ENCODE assay signal across 8 cellular contexts in genomic region chr17:1683489-1683888, GRCh38. TPM values are rescaled to one million over a fixed set of nuclear protein-coding genes. Genes with fewer than 3 reads are reported as not detected.
DNase-seq lines count a peak whose midpoint lies in the region; TF ChIP-seq lines count a peak whose summit lies in the region.

No MANE protein-coding gene starts in this region.

- CTCF ChIA-PET in CD8-positive, alpha-beta memory T cell (lab: Charles Lee): interaction anchor here (0.9 to 1.6 kb wide), 2 partner anchors 9 to 14 kb away, joined by 3 to 4 read pairs; no protein-coding TSS in a partner anchor

- peak overlapping the region; percentile 91 to 100 (median 99) for H3K4me3 Mint-ChIP-seq in CD8-positive, alpha-beta memory T cell

- H3K27ac ChIP-seq in CD8-positive, alpha-beta memory T cell (ENCODE audit: low read depth, low read length): peak overlapping the region; percentile 94
- H3K27ac ChIP-seq in effector memory CD4-positive, alpha-beta T cell (ENCODE audit: insufficient read depth, low read length, poor library complexity, severe bottlenecking): peak overlapping the region; percentile 96
- peak overlapping the region; percentile 95 for H3K27ac ChIP-seq in neutrophil

- H3K36me3 ChIP-seq in CD8-positive, alpha-beta memory T cell (ENCODE audit: insufficient read depth, low read length): peaks cover 42% of the 10 kb centered on the region
- H3K36me3 ChIP-seq in NT2/D1 (ENCODE audit: insufficient read depth, insufficient read length, low read length): peaks cover 52% of the 10 kb centered on the region
- H3K36me3 ChIP-seq in effector memory CD4-positive, alpha-beta T cell (ENCODE audit: control insufficient read depth, insufficient read depth, low read length): peaks cover 42% of the 10 kb centered on the region
- H3K36me3 ChIP-seq in neutrophil: peaks cover 49% of the 10 kb centered on the region

- TF ChIP-seq CTCF in neutrophil (IDR thresholded peaks at IDR 0.05): no peak

- POLR2A ChIA-PET in CD8-positive, alpha-beta memory T cell (lab: Charles Lee): interaction anchor here (0.7 to 2.1 kb wide), 7 partner anchors 10 to 146 kb away, joined by 3 to 26 read pairs (median 3); partner anchors contain the start of gene WDR81

- in situ Hi-C loops in G401 (cut with HindIII; ENCODE audit: low sequenced_read_pairs): no loop called here

- peak overlapping the region; percentile 80 for H3K4me3 ChIP-seq in CD8-positive, alpha-beta memory T cell (ENCODE audit: low read length)
- H3K4me3 ChIP-seq in NT2/D1 (ENCODE audit: insufficient read length, low read depth) (peak overlapping the region; percentile 80), neutrophil (ENCODE audit: low read depth in 1 of 2, low read length in 1 of 2) (peak overlapping the region; percentile 86 to 97)
- peak overlapping the region; percentile 93 for H3K4me3 ChIP-seq in effector memory CD4-positive, alpha-beta T cell (ENCODE audit: insufficient read depth, low read depth, low read length, poor library complexity, severe bottlenecking)

- H3K9me3 Mint-ChIP-seq in CD8-positive, alpha-beta memory T cell: no peaks in the 10 kb centered on the region

- peaks cover 38 to 54% (median 47%) of the 10 kb centered on the region in 3 donors for H3K4me1 Mint-ChIP-seq in CD8-positive, alpha-beta memory T cell

- no peaks in the 10 kb centered on the region for H3K27me3 ChIP-seq in CD8-positive, alpha-beta memory T cell (ENCODE audit: insufficient read depth, low read length, poor library complexity, severe bottlenecking)
- no peaks in the 10 kb centered on the region for H3K27me3 ChIP-seq in NT2/D1 (ENCODE audit: insufficient read depth, insufficient read length)
- no peaks in the 10 kb centered on the region for H3K27me3 ChIP-seq in effector memory CD4-positive, alpha-beta T cell (replicated peaks; ENCODE audit: control insufficient read depth, insufficient read depth, low read length, poor library complexity, severe bottlenecking)
- no peaks in the 10 kb centered on the region for H3K27me3 ChIP-seq in neutrophil

- no peak overlapping the region for H3K9ac ChIP-seq in NT2/D1 (ENCODE audit: insufficient read length, low read depth)

- peaks cover 18 to 58% (median 28%) of the 10 kb centered on the region in 3 donors for H3K36me3 Mint-ChIP-seq in CD8-positive, alpha-beta memory T cell

- H3K27me3 Mint-ChIP-seq in CD8-positive, alpha-beta memory T cell: no peaks in the 10 kb centered on the region

- peak overlapping the region; percentile 85 to 100 (median 99) for H3K27ac Mint-ChIP-seq in CD8-positive, alpha-beta memory T cell

- H3K4me1 ChIP-seq in CD8-positive, alpha-beta memory T cell (ENCODE audit: insufficient read depth, low read length): peaks cover 24% of the 10 kb centered on the region
- H3K4me1 ChIP-seq in NT2/D1 (ENCODE audit: insufficient read depth, insufficient read length): no peaks in the 10 kb centered on the region
- H3K4me1 ChIP-seq in effector memory CD4-positive, alpha-beta T cell (ENCODE audit: control insufficient read depth, insufficient read depth, low read length, poor library complexity, severe bottlenecking): peaks cover 17% of the 10 kb centered on the region
- H3K4me1 ChIP-seq in neutrophil (ENCODE audit: control insufficient read depth in 1 of 2, insufficient read depth in 1 of 2, low read depth in 1 of 2, low read length in 1 of 2): peaks cover 14 to 19% of the 10 kb centered on the region in 2 experiments

- H3K9me3 ChIP-seq in CD8-positive, alpha-beta memory T cell (ENCODE audit: low read length): no peaks in the 10 kb centered on the region
- H3K9me3 ChIP-seq in NT2/D1 (ENCODE audit: insufficient read depth, low read length) (no peaks in the 10 kb centered on the region), neutrophil (no peaks in the 10 kb centered on the region)
- H3K9me3 ChIP-seq in effector memory CD4-positive, alpha-beta T cell (ENCODE audit: control insufficient read depth, low read length): no peaks in the 10 kb centered on the region

- no peak for DNase-seq in CD8-positive, alpha-beta memory T cell
- DNase-seq in NT2/D1 (ENCODE audit: low read depth, low spot score): no peak
- DNase-seq in effector memory CD4-positive, alpha-beta T cell: no peak
- DNase-seq in NCI-H446 (lab: John Stamatoyannopoulos, UW): no peak
- no peak for DNase-seq in G401 (ENCODE audit: low spot score)
- DNase-seq in NAMALWA (ENCODE audit: low spot score): no peak
- DNase-seq in inferior parietal cortex (ENCODE audit: extremely low spot score): no peak

RNA-seq across cellular contexts. Expression of gene PRPF8, which starts 1.2 kb away (rescaled TPM):
- 100 to 1,000 TPM; 430 to 447 TPM for total RNA-seq in CD8-positive, alpha-beta memory T cell
- polyA plus RNA-seq in CD8-positive, alpha-beta memory T cell: 209 TPM
- 157 and 202 TPM in 2 replicates for total RNA-seq in G401 (2014; rRNA removed; shearing (Covaris generic))

RNA-seq across cellular contexts. Expression of gene TLCD2, which starts 26.7 kb away (rescaled TPM):
- total RNA-seq in CD8-positive, alpha-beta memory T cell: under 1 TPM; 0.09 to 0.22 TPM
- 0.32 TPM for polyA plus RNA-seq in CD8-positive, alpha-beta memory T cell
- 1.2 TPM in 2 replicates for total RNA-seq in G401 (2014; rRNA removed; shearing (Covaris generic))

RNA-seq across cellular contexts. Expression of gene RILP, which starts 33.8 kb away (rescaled TPM):
- total RNA-seq in CD8-positive, alpha-beta memory T cell: 1 to 10 TPM; 2.1 to 3.0 TPM
- 3.7 TPM for polyA plus RNA-seq in CD8-positive, alpha-beta memory T cell
- 9.5 and 36.1 TPM in 2 replicates for total RNA-seq in G401 (2014; rRNA removed; shearing (Covaris generic))

RNA-seq across cellular contexts. Expression of gene SCARF1, which starts 38.0 kb away (rescaled TPM):
- under 1 TPM; 0.71 to 0.94 TPM for total RNA-seq in CD8-positive, alpha-beta memory T cell
- 0.39 TPM for polyA plus RNA-seq in CD8-positive, alpha-beta memory T cell
- total RNA-seq in G401 (2014; rRNA removed; shearing (Covaris generic)): 0.71 and 3.4 TPM in 2 replicates

RNA-seq across cellular contexts. Expression of gene WDR81, which starts 41.0 kb away (rescaled TPM):
- total RNA-seq in CD8-positive, alpha-beta memory T cell: 10 to 100 TPM; 21.1 to 23.7 TPM
- 20.4 TPM for polyA plus RNA-seq in CD8-positive, alpha-beta memory T cell
- 25.0 and 29.9 TPM in 2 replicates for total RNA-seq in G401 (2014; rRNA removed; shearing (Covaris generic))
